Comparison of ENCODE assay signal across 1 cellular context in the genomic region with DNA sequence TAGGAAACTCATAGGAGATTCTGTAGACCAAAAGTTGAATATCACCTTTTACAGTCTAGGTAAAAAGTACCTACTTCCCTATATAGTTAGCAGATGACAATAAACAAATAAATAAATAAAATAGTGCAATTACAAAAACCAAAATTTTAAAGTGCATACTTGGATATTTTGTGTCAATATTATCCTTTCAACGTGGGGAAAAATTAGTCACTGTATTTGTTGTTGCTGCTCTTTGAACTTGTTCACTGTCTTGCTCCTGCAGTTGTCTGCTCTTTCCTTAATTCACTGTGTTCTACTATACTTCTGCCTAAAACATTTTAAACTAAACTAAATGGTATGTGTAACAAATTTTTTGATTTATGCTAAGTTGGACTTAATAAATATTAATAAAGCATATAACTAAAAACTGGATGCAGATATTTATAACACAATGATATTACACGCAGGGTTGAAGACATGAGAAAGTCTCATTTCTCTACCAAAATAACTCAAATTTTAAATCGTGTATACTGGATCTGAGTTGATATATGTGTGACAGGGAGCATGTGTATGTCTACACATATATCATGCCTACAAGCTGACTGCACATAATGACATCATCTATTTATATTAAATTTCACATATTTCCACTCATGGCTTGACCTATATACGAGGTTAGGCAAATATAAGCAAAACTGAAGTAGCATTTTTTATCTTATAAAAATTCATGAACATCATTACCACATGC.
A peak's percentile ranks its signal among the peaks of the same experiment; 100 is the strongest.
TF ChIP-seq lines count a peak whose summit lies in the region.

No MANE protein-coding gene starts in this region.

TF ChIP-seq in HEK293, 187 proteins besides CTCF, POLR2A, EP300 and RAD21 (continued from another document):
- no peak for TF ChIP-seq ZNF76 (tag by site-specific recombination; IDR thresholded peaks at IDR 0.05; ENCODE audit: borderline replicate concordance, low read depth)
- TF ChIP-seq PRDM6 (tag by site-specific recombination; IDR thresholded peaks at IDR 0.05) = peak; percentile 71
